Comparison of ENCODE assay signal across 14 cellular contexts in the genomic region with DNA sequence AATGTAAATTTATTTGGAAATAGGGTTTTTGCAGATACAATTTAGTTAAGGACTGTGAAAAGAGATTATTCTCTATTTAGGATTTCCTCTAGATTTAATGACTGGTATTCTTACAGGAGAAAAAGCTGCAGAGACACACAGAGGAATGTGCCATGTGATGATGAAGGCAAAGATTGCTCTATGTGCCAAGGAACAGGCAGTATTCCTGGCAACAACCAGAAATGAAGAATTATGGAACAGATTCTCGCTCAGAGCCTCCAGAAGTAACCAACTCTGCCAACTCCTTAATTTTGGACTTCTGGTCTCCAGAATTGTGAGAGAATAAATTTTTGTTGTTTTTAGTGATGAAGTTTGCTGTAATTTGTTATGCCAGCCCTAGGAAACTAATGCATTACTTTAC.
"Had no signal": no experiment of that assay in that cellular context is flagged by ENCODE, and none has a peak within 500 bp of the region (broad histone marks: within the 10 kb centered on the region; RNA-seq: fewer than 3 reads in every experiment).

No MANE protein-coding gene starts in this region.

- H3K4me3 ChIP-seq: coronary artery, mucosa of descending colon, right atrium auricular region, suprapubic skin, thyroid gland, uterus had no signal

- DNase-seq: effector CD4-positive, alpha-beta T cell; kidney glomerular epithelial cell; mammary epithelial cell; mucosa of descending colon; naive thymus-derived CD8-positive, alpha-beta T cell; small intestine; stimulated activated CD4-positive, alpha-beta T cell treated with anti-CD3 and anti-CD28 coated beads, Interleukin-12 subunit alpha, Interleukin-12 subunit beta, amount 100 ng/mL, for 4 hours; stimulated activated naive CD4-positive, alpha-beta T cell; thyroid gland; uterus had no signal

- H3K27me3 ChIP-seq: right atrium auricular region, suprapubic skin, thyroid gland, uterus had no signal

- H3K36me3 ChIP-seq: right atrium auricular region, suprapubic skin, thyroid gland, uterus had no signal

- H3K27ac ChIP-seq: coronary artery, right atrium auricular region, suprapubic skin, thyroid gland, uterus had no signal

- H3K4me1 ChIP-seq: right atrium auricular region, suprapubic skin, thyroid gland, uterus had no signal

- ATAC-seq: mucosa of descending colon; naive thymus-derived CD8-positive, alpha-beta T cell had no signal

- FAIRE-seq: islet of Langerhans, small intestine had no signal

- H3K9me3 ChIP-seq: mucosa of descending colon, right atrium auricular region, suprapubic skin, thyroid gland, uterus had no signal
